10 cellular contexts compared by ENCODE assay signal in genomic region chr19:48418317-48419064, GRCh38. TPM values are rescaled to one million over a fixed set of nuclear protein-coding genes. Genes with fewer than 3 reads are reported as not detected.
DNase-seq lines count a peak whose midpoint lies in the region; ATAC-seq and TF ChIP-seq lines count a peak whose summit lies in the region.
"Had no signal": no experiment of that assay in that cellular context is flagged by ENCODE, and none has a peak within 500 bp of the region (broad histone marks: within the 10 kb centered on the region; RNA-seq: fewer than 3 reads in every experiment).

No MANE protein-coding gene starts in this region.

- no peaks in the 10 kb centered on the region for H3K79me1 ChIP-seq in mesenchymal stem cell (replicated peaks; ENCODE audit: low read length, poor library complexity, severe bottlenecking)

- H3K4me3 Mint-ChIP-seq in activated B cell treated with CpG ODN at 0.5 μM for 24 hours, result peak overlapping the region; percentile 84

- no peak overlapping the region for H3K9ac ChIP-seq in mesenchymal stem cell (ENCODE audit: low read length)

- POLR2A ChIA-PET in activated B cell treated with CpG ODN at 0.5 μM for 24 hours (lab: Charles Lee), result interaction anchor here (0.6 to 1.3 kb wide), 2 partner anchors 56 to 227 kb away, joined by 3 read pairs; no protein-coding TSS in a partner anchor

- TF ChIP-seq POLR2A in tibial nerve (IDR thresholded peaks at IDR 0.05), result no peak

- TF ChIP-seq EP300 in tibial nerve (IDR thresholded peaks at IDR 0.05), result no peak

- no peaks in the 10 kb centered on the region for H3K9me3 Mint-ChIP-seq in activated B cell treated with CpG ODN at 0.5 μM for 24 hours

- no peaks in the 10 kb centered on the region for H3K79me2 ChIP-seq in DOHH2 (ENCODE audit: control insufficient read depth, low read length)

- H3K36me3 Mint-ChIP-seq in activated B cell treated with CpG ODN at 0.5 μM for 24 hours (ENCODE audit: low read depth), result peaks cover 1% of the 10 kb centered on the region

- H2BK120ac ChIP-seq in mesenchymal stem cell (ENCODE audit: low read depth, low read length), result no peak overlapping the region

- H3K9me2 ChIP-seq in DOHH2 (replicated peaks; ENCODE audit: control insufficient read depth, low read length), result no peaks in the 10 kb centered on the region

- no peak overlapping the region for H4K8ac ChIP-seq in mesenchymal stem cell (ENCODE audit: low read length)

- peak overlapping the region in 1 of 2 experiments; percentile 31 for H3K18ac ChIP-seq in mesenchymal stem cell (ENCODE audit: low read depth in 1 of 2, low read length in 2 of 2)

- no peaks in the 10 kb centered on the region for H4K20me1 ChIP-seq in DOHH2 (ENCODE audit: control insufficient read depth, insufficient read depth, low read depth, low read length)

- TF ChIP-seq CTCF in DOHH2 (IDR thresholded peaks at IDR 0.05; ENCODE audit: low read depth, low read length, poor library complexity, severe bottlenecking) (peak; percentile 13), activated B cell treated with CpG ODN at 0.5 μM for 24 hours (IDR thresholded peaks at IDR 0.05) (no peak), tibial nerve (IDR thresholded peaks at IDR 0.05) (no peak)

- peak overlapping the region; percentile 55 for H3K4me2 ChIP-seq in DOHH2 (ENCODE audit: low read length)
- H3K4me2 ChIP-seq in mesenchymal stem cell (ENCODE audit: low read length, poor library complexity, severe bottlenecking), result no peak overlapping the region

- no peak overlapping the region for H3K27ac Mint-ChIP-seq in activated B cell treated with CpG ODN at 0.5 μM for 24 hours

- DNase-seq in HK-2 (ENCODE audit: unreplicated experiment) (peak; percentile 20), activated B cell treated with CpG ODN at 0.5 μM for 24 hours (no peak), mesenchymal stem cell (peak; percentile 59), tibial nerve (ENCODE audit: low spot score in 2 of 2) (no peak), 8988T (no peak)
- DNase-seq: NCI-H345 had no signal

- 81% methylated on average over 6 of the region's 6 CpGs for WGBS in mesenchymal stem cell
- 71 to 78% methylated on average over 6 of the region's 6 CpGs for WGBS in tibial nerve, 2 donors

- H3K27ac ChIP-seq in DOHH2 (ENCODE audit: low read depth, low read length), result no peak overlapping the region
- H3K27ac ChIP-seq in mesenchymal stem cell (ENCODE audit: low read length, poor library complexity, severe bottlenecking), result no peak overlapping the region
- no peak overlapping the region for H3K27ac ChIP-seq in tibial nerve
- H3K27ac ChIP-seq: neutrophil had no signal

- ATAC-seq in activated B cell treated with CpG ODN at 0.5 μM for 24 hours (ENCODE audit: low read depth), result no peak
- no peak for ATAC-seq in HG02678 (IDR thresholded peaks at IDR 0.05; ENCODE audit: unreplicated experiment)
- no peak for ATAC-seq in HG03139 (IDR thresholded peaks at IDR 0.05; ENCODE audit: unreplicated experiment)

- H3K4me1 Mint-ChIP-seq in activated B cell treated with CpG ODN at 0.5 μM for 24 hours, result peaks cover 18% of the 10 kb centered on the region

- no peak overlapping the region for H3K4ac ChIP-seq in mesenchymal stem cell (ENCODE audit: low read depth in 1 of 2, low read length in 2 of 2)

- H3K4me1 ChIP-seq in DOHH2 (ENCODE audit: control insufficient read depth, low read length) (peaks cover 17% of the 10 kb centered on the region), mesenchymal stem cell (ENCODE audit: control insufficient read depth, insufficient read depth, low read depth, low read length) (peaks cover 12% of the 10 kb centered on the region), tibial nerve (peaks cover 0 to 17% (median 2%) of the 10 kb centered on the region in 4 donors)

- no peak overlapping the region for H2BK12ac ChIP-seq in mesenchymal stem cell (ENCODE audit: low read length in 2 of 2)

- H3K36me3 ChIP-seq in DOHH2 (ENCODE audit: control insufficient read depth, low read length), result no peaks in the 10 kb centered on the region
- peaks cover 0 to 5% of the 10 kb centered on the region in 2 experiments for H3K36me3 ChIP-seq in mesenchymal stem cell (ENCODE audit: control insufficient read depth in 1 of 2, insufficient read depth in 2 of 2, low read depth in 1 of 2, low read length in 2 of 2)
- H3K36me3 ChIP-seq in tibial nerve, result no peaks in the 10 kb centered on the region
- H3K36me3 ChIP-seq: neutrophil had no signal

- H2BK5ac ChIP-seq in mesenchymal stem cell (ENCODE audit: low read depth, low read length, poor library complexity, severe bottlenecking), result no peak overlapping the region

- CTCF ChIA-PET in activated B cell treated with CpG ODN at 0.5 μM for 24 hours (lab: Charles Lee), result no interaction called here

- H2BK15ac ChIP-seq in mesenchymal stem cell (ENCODE audit: low read depth, poor library complexity, severe bottlenecking), result no peak overlapping the region

- H2AK5ac ChIP-seq in mesenchymal stem cell (ENCODE audit: low read length, severe bottlenecking), result no peak overlapping the region

- H3K4me3 ChIP-seq in DOHH2 (ENCODE audit: low read length), result peak overlapping the region; percentile 50
- no peak overlapping the region for H3K4me3 ChIP-seq in mesenchymal stem cell (ENCODE audit: insufficient read depth in 1 of 2, low read depth in 1 of 2, low read length in 2 of 2)
- no peak overlapping the region for H3K4me3 ChIP-seq in tibial nerve

- H3K9me3 ChIP-seq in DOHH2 (ENCODE audit: control insufficient read depth, insufficient read depth, low read length) (no peaks in the 10 kb centered on the region), mesenchymal stem cell (ENCODE audit: control insufficient read depth, low read length) (no peaks in the 10 kb centered on the region), tibial nerve (no peaks in the 10 kb centered on the region)
- H3K9me3 ChIP-seq: neutrophil had no signal

- H3F3A ChIP-seq in DOHH2 (ENCODE audit: control insufficient read depth, insufficient read depth), result no peaks in the 10 kb centered on the region

- H3K27me3 ChIP-seq in DOHH2 (ENCODE audit: control insufficient read depth, low read length), result peaks cover 11% of the 10 kb centered on the region
- H3K27me3 ChIP-seq in mesenchymal stem cell (ENCODE audit: control insufficient read depth in 1 of 2, insufficient read depth in 1 of 2, low read length in 2 of 2), result no peaks in the 10 kb centered on the region
- peaks cover 0 to 42% of the 10 kb centered on the region in 2 donors for H3K27me3 ChIP-seq in tibial nerve

- H3K14ac ChIP-seq in mesenchymal stem cell (ENCODE audit: low read length in 2 of 2), result no peak overlapping the region

- peak overlapping the region; percentile 70 for H4K91ac ChIP-seq in mesenchymal stem cell (ENCODE audit: low read length)

- intact Hi-C loops in activated B cell treated with CpG ODN at 0.5 μM for 24 hours (cut with micrococcal nuclease), result loop anchor here (1.0 kb wide), 2 partner anchors 27 to 55 kb away; partner anchors contain the start of genes GRWD1 and TMEM143

- peak overlapping the region; percentile 60 for H2AFZ ChIP-seq in mesenchymal stem cell (ENCODE audit: low read depth, low read length)

- peak overlapping the region in 1 of 2 experiments; percentile 1 for H3K23ac ChIP-seq in mesenchymal stem cell (ENCODE audit: low read length in 2 of 2)

- H3K27me3 Mint-ChIP-seq in activated B cell treated with CpG ODN at 0.5 μM for 24 hours, result peaks cover 31% of the 10 kb centered on the region

RNA-seq across cellular contexts. Expression of gene GRIN2D, which starts 25.0 kb away (rescaled TPM):
- total RNA-seq in activated B cell treated with CpG ODN at 0.5 μM for 24 hours (0.93 and 1.2 TPM in 2 replicates), tibial nerve (under 1 TPM; 0.42 to 0.90 (median 0.51) TPM)
- polyA plus RNA-seq in mesenchymal stem cell (2013, experiment 1 of 2), result 3.2 TPM
- 2.7 TPM for polyA plus RNA-seq in mesenchymal stem cell (2013, experiment 2 of 2)

RNA-seq across cellular contexts. Expression of gene KDELR1, which starts 27.1 kb away (rescaled TPM):
- total RNA-seq in activated B cell treated with CpG ODN at 0.5 μM for 24 hours (50.8 and 51.9 TPM in 2 replicates), tibial nerve (10 to 100 TPM; 51.3 to 78.6 (median 65.8) TPM)
- polyA plus RNA-seq in mesenchymal stem cell (2013, experiment 1 of 2), result 602 TPM
- polyA plus RNA-seq in mesenchymal stem cell (2013, experiment 2 of 2), result 596 TPM

RNA-seq across cellular contexts. Expression of gene GRWD1, which starts 27.3 kb away (rescaled TPM):
- 63.4 and 71.4 TPM in 2 replicates for total RNA-seq in activated B cell treated with CpG ODN at 0.5 μM for 24 hours
- 10.0 TPM for polyA plus RNA-seq in mesenchymal stem cell (2013, experiment 1 of 2)
- 9.0 TPM for polyA plus RNA-seq in mesenchymal stem cell (2013, experiment 2 of 2)
- 10 to 100 TPM; 15.1 to 33.1 (median 29.7) TPM for total RNA-seq in tibial nerve

RNA-seq across cellular contexts. Expression of gene KCNJ14, which starts 36.9 kb away (rescaled TPM):
- total RNA-seq in activated B cell treated with CpG ODN at 0.5 μM for 24 hours (1.7 and 2.2 TPM in 2 replicates), tibial nerve (1 to 10 TPM in 2 of 4 donors, under 1 TPM in 2; 0.44 to 4.1 (median 1.5) TPM)
- 0.25 TPM for polyA plus RNA-seq in mesenchymal stem cell (2013, experiment 1 of 2)
- 0.21 TPM for polyA plus RNA-seq in mesenchymal stem cell (2013, experiment 2 of 2)

RNA-seq across cellular contexts. Expression of gene CYTH2, which starts 50.7 kb away (rescaled TPM):
- total RNA-seq in activated B cell treated with CpG ODN at 0.5 μM for 24 hours (35.6 and 40.5 TPM in 2 replicates), tibial nerve (100 to 1,000 TPM in 1 of 4 donors, 10 to 100 TPM in 3; 56.7 to 114 (median 65.1) TPM)
- 47.7 TPM for polyA plus RNA-seq in mesenchymal stem cell (2013, experiment 1 of 2)
- polyA plus RNA-seq in mesenchymal stem cell (2013, experiment 2 of 2), result 45.1 TPM

Comparison
In these comparisons a context has a peak if more than half of its experiments do, and no peak if none do; other contexts are left out.
1. DNase-seq: peak in HK-2 (single experiment) and mesenchymal stem cell (single experiment); none in activated B cell treated with CpG ODN at 0.5 μM for 24 hours (single experiment), tibial nerve (0 of 2) and 8988T (single experiment).